In genomic region chr5:136191304-136192014, GRCh38 we compare ENCODE assay signal across 10 cellular contexts. TPM values are rescaled to one million over a fixed set of nuclear protein-coding genes. Genes with fewer than 3 reads are reported as not detected.
DNase-seq lines count a peak whose midpoint lies in the region; ATAC-seq and TF ChIP-seq lines count a peak whose summit lies in the region.
"Had no signal": no experiment of that assay in that cellular context is flagged by ENCODE, and none has a peak within 500 bp of the region (broad histone marks: within the 10 kb centered on the region; RNA-seq: fewer than 3 reads in every experiment).

No MANE protein-coding gene starts in this region.

- H4K5ac ChIP-seq in H9 (ENCODE audit: insufficient read length, low read depth, low read length), result no peak overlapping the region

- no peak overlapping the region for H4K91ac ChIP-seq in H9 (ENCODE audit: insufficient read length, low read depth, low read length)

- H3K36me3 Mint-ChIP-seq in H9 (ENCODE audit: insufficient read depth in 1 of 3, low read depth in 3 of 3), result peaks cover 9 to 20% (median 10%) of the 10 kb centered on the region in 3 experiments; a peak in 6 of 7 replicates

- H3K79me2 ChIP-seq in H9 (ENCODE audit: insufficient read depth, low read length), result no peaks in the 10 kb centered on the region

- H2BK120ac ChIP-seq in H9 (ENCODE audit: low read depth, low read length, poor library complexity, severe bottlenecking), result no peak overlapping the region

- no peak overlapping the region for H2BK5ac ChIP-seq in H9 (ENCODE audit: insufficient read length, low read length)

- no peak overlapping the region for H3K9ac ChIP-seq in H9 (ENCODE audit: extremely low read depth, insufficient read length, low read length)
- H3K9ac ChIP-seq in adipocyte (ENCODE audit: low read length), result no peak overlapping the region

- H3K4me1 Mint-ChIP-seq in H9, result peaks cover 16 to 23% of the 10 kb centered on the region in 2 experiments

- no peak overlapping the region for H2AK5ac ChIP-seq in H9 (ENCODE audit: insufficient read length, low read length)

- no peak for ATAC-seq in gastrocnemius medialis
- ATAC-seq: activated CD4-positive, CD25-positive, alpha-beta regulatory T cell treated with anti-CD3 and anti-CD28 coated beads, Interleukin-2, amount 50 U/mL, for 24 hours had no signal

- no peak overlapping the region for H3T11ph ChIP-seq in H9 (ENCODE audit: low read length)

- H3K4ac ChIP-seq in H9 (ENCODE audit: low read depth, low read length), result no peak overlapping the region

- no peak overlapping the region for H4K8ac ChIP-seq in H9 (replicated peaks; ENCODE audit: insufficient read length, low read depth, low read length)

- no peak overlapping the region for H2BK12ac ChIP-seq in H9 (ENCODE audit: insufficient read length, low read depth, low read length)

- no peaks in the 10 kb centered on the region for H3K9me3 Mint-ChIP-seq in H9

- H3K23me2 ChIP-seq in H9 (ENCODE audit: insufficient read length, low read depth, low read length, poor library complexity, severe bottlenecking), result peaks cover 16% of the 10 kb centered on the region

- H3K4me1 ChIP-seq in H9 (ENCODE audit: insufficient read depth, low read length) (no peaks in the 10 kb centered on the region), adipocyte (ENCODE audit: control insufficient read depth, insufficient read depth, low read length) (peaks cover 15% of the 10 kb centered on the region), gastrocnemius medialis (peaks cover 0 to 18% of the 10 kb centered on the region in 2 donors)

- no peak overlapping the region for H3K23ac ChIP-seq in H9 (ENCODE audit: insufficient read length, low read depth, low read length)

- peak; percentile 60 for DNase-seq in H9
- peak; percentile 29 for DNase-seq in adipocyte (ENCODE audit: low read depth)
- no peak for DNase-seq in gastrocnemius medialis
- no peak for DNase-seq in hypothalamus (lab: John Stamatoyannopoulos, UW)
- no peak for DNase-seq in hippocampal formation (lab: John Stamatoyannopoulos, UW)
- DNase-seq in HT-29 (ENCODE audit: low spot score), result no peak
- DNase-seq: NCI-H2029 treated with DMSO at 0.1 percent for 48 hours had no signal

- no peak overlapping the region for H3K27ac Mint-ChIP-seq in H9

- no peak for TF ChIP-seq CTCF in H9 (conservative IDR thresholded peaks at IDR 0.05)
- no peak for TF ChIP-seq CTCF in gastrocnemius medialis (IDR thresholded peaks at IDR 0.05 in 4 of 5, conservative IDR thresholded peaks at IDR 0.05 in 1 of 5)

- H4K20me1 ChIP-seq in H9 (ENCODE audit: control insufficient read depth, insufficient read depth, insufficient read length), result no peaks in the 10 kb centered on the region

- WGBS in H9 (ENCODE audit: extremely low coverage, insufficient read length, low lambda C conversion rate), result no CpG with 5 or more reads among the region's 44 CpGs

- 0 out of 2 replicates have a peak overlapping the region, but pooled peaks have one; percentile 9 for H3K14ac ChIP-seq in H9 (ENCODE audit: insufficient read depth, low read length)

- H2AFZ ChIP-seq in H9 (ENCODE audit: low read length), result no peak overlapping the region

- H3K27me3 Mint-ChIP-seq in H9 (ENCODE audit: low read depth), result peaks cover 83% of the 10 kb centered on the region

- H3K79me1 ChIP-seq in H9 (ENCODE audit: insufficient read depth, low read depth, low read length, poor library complexity, severe bottlenecking), result no peaks in the 10 kb centered on the region

- intact Hi-C loops in gastrocnemius medialis (cut with DNase I; ENCODE audit: low total_unique reads), result no loop called here

- peak overlapping the region; percentile 73 for H3K4me3 ChIP-seq in adipocyte (ENCODE audit: low read length)
- H3K4me3 ChIP-seq in iPS-18c (ENCODE audit: insufficient read depth, low read depth, low read length), result peak overlapping the region; percentile 61
- H3K4me3 ChIP-seq in gastrocnemius medialis, result peak overlapping the region; percentile 44 to 57 (median 52)

- no peak overlapping the region for H2BK15ac ChIP-seq in H9 (ENCODE audit: low read depth, low read length)

- in situ Hi-C loops in gastrocnemius medialis (cut with MboI; ENCODE audit: low sequenced_read_pairs in 4 of 4), result no loop called here

- H3K9me3 ChIP-seq in H9 (ENCODE audit: control insufficient read depth, low read depth, low read length) (no peaks in the 10 kb centered on the region), adipocyte (ENCODE audit: control insufficient read depth, low read length) (no peaks in the 10 kb centered on the region), iPS-18c (ENCODE audit: control insufficient read depth, insufficient read depth, low read length) (no peaks in the 10 kb centered on the region), gastrocnemius medialis (no peaks in the 10 kb centered on the region)

- H3K56ac ChIP-seq in H9 (ENCODE audit: insufficient read length, low read depth, low read length), result no peak overlapping the region

- no peak for TF ChIP-seq POLR2A in gastrocnemius medialis (IDR thresholded peaks at IDR 0.05)

- H3K27me3 ChIP-seq in H9 (ENCODE audit: insufficient read depth, low read length) (peaks cover 59% of the 10 kb centered on the region), adipocyte (replicated peaks; ENCODE audit: control insufficient read depth, insufficient read depth, low read length) (peaks cover 19% of the 10 kb centered on the region), gastrocnemius medialis (peaks cover 3 to 13% (median 7%) of the 10 kb centered on the region in 3 donors)

- peak overlapping the region; percentile 62 to 84 for H3K4me3 Mint-ChIP-seq in H9

- no peak overlapping the region for H2BK20ac ChIP-seq in H9 (ENCODE audit: low read depth, low read length, poor library complexity, severe bottlenecking)

- H3K36me3 ChIP-seq in adipocyte (ENCODE audit: control insufficient read depth, insufficient read depth, low read length, severe bottlenecking), result peaks cover 30% of the 10 kb centered on the region
- peaks cover 0 to 16% of the 10 kb centered on the region in 2 donors for H3K36me3 ChIP-seq in gastrocnemius medialis

- no peak overlapping the region for H3K18ac ChIP-seq in H9 (ENCODE audit: insufficient read length, low read depth, low read length)

- H3K4me2 ChIP-seq in H9 (ENCODE audit: insufficient read depth, insufficient read length, low read length), result peak overlapping the region; percentile 69

- H3K27ac ChIP-seq in H9 (ENCODE audit: insufficient read length, low read depth, low read length), result no peak overlapping the region
- H3K27ac ChIP-seq in gastrocnemius medialis, result no peak overlapping the region

RNA-seq across cellular contexts. Expression of gene SMIM32, which starts 1.5 kb away (rescaled TPM):
- total RNA-seq in H9 (2021), result 0.13 TPM in 1 of 2 replicates, not detected in the other
- under 1 TPM in 1 of 4 donors, not detected in 3; 0.27 TPM for total RNA-seq in gastrocnemius medialis
- not detected in 2 replicates for total RNA-seq in HT-29 (2014; rRNA removed; shearing (Covaris generic))
- total RNA-seq: dermis microvascular lymphatic vessel endothelial cell had no signal

RNA-seq across cellular contexts. Expression of gene SMAD5, which starts 58.8 kb away (rescaled TPM):
- total RNA-seq in H9 (2021) (58.3 and 69.3 TPM in 2 replicates), gastrocnemius medialis (10 to 100 TPM; 25.6 to 50.1 (median 32.0) TPM)
- 12.4 and 14.5 TPM in 2 replicates for total RNA-seq in HT-29 (2014; rRNA removed; shearing (Covaris generic))

Comparison
In these comparisons a context has a peak if more than half of its experiments do, and no peak if none do; other contexts are left out.
1. DNase-seq: peak in H9 (single experiment) and adipocyte (single experiment); none in gastrocnemius medialis (0 of 2), hypothalamus (0 of 51), hippocampal formation (0 of 2) and HT-29 (single experiment).
2. Peak in every context shown above with its lines, with median percentiles within 50 percentile points of each other: H3K4me3 ChIP-seq.